Comparison of ENCODE assay signal across 1 cellular context in genomic region chr6:92762414-92763374, GRCh38.
TF ChIP-seq lines count a peak whose summit lies in the region.

No MANE protein-coding gene starts in this region.

TF ChIP-seq in IMR-90, 13 proteins besides CTCF, POLR2A, EP300 and RAD21 (continued from another document):
- TF ChIP-seq ELK1 (IDR thresholded peaks at IDR 0.05; ENCODE audit: borderline replicate concordance, low read depth, low read length) (no peak), FOS (IDR thresholded peaks at IDR 0.05; ENCODE audit: low read depth, low read length) (no peak), CHD1 (IDR thresholded peaks at IDR 0.05; ENCODE audit: low read depth, low read length) (no peak), MAZ (IDR thresholded peaks at IDR 0.05; ENCODE audit: borderline replicate concordance, low read depth, low read length) (no peak), RFX5 (IDR thresholded peaks at IDR 0.05; ENCODE audit: low read depth, low read length) (no peak), SMC3 (IDR thresholded peaks at IDR 0.05; ENCODE audit: low read depth, low read length) (no peak), MAFK (IDR thresholded peaks at IDR 0.05; ENCODE audit: low read depth, low read length) (no peak), BHLHE40 (IDR thresholded peaks at IDR 0.05; ENCODE audit: low read depth, low read length) (no peak), RCOR1 (IDR thresholded peaks at IDR 0.05; ENCODE audit: insufficient replicate concordance, low read length) (no peak), CEBPB (IDR thresholded peaks at IDR 0.05; ENCODE audit: low read depth, low read length) (no peak), NFE2L2 (IDR thresholded peaks at IDR 0.05; ENCODE audit: low read depth, low read length) (no peak), USF2 (IDR thresholded peaks at IDR 0.05; ENCODE audit: low read depth, low read length) (no peak)
